In the genomic region with DNA sequence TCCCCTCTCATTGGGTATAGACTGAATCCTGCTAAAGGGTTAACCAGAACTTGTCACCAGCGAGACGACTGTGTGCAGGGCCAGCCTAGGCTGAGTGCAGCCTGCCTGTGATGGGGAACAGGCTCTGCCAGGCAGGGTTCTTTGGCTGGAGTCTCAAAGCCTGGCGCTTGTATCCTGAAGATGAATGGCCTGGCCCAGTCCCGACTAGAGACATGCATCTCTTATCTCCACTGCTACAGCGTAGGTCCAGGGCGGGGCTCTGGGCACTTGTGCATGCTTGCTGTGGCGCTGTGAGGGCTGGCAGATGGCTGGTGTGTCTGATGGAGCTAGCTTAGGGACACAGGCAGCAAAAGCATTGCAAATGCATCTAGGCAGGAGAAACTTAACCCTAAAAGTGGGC, we compare ENCODE assay signal across 12 cellular contexts. TPM values are rescaled to one million over a fixed set of nuclear protein-coding genes. Genes with fewer than 3 reads are reported as not detected.
DNase-seq lines count a peak whose midpoint lies in the region; ATAC-seq and TF ChIP-seq lines count a peak whose summit lies in the region.
"Had no signal": no experiment of that assay in that cellular context is flagged by ENCODE, and none has a peak within 500 bp of the region (broad histone marks: within the 10 kb centered on the region; RNA-seq: fewer than 3 reads in every experiment).

No MANE protein-coding gene starts in this region.

- no peak overlapping the region for H3K9ac ChIP-seq in colonic mucosa (ENCODE audit: low read depth in 2 of 2, low read length in 2 of 2)

- no peaks in the 10 kb centered on the region for H3K4me1 ChIP-seq in colonic mucosa
- no peaks in the 10 kb centered on the region for H3K4me1 ChIP-seq in mucosa of descending colon (ENCODE audit: low read depth)
- H3K4me1 ChIP-seq in CD8-positive, alpha-beta T cell (ENCODE audit: insufficient read depth, low read length): no peaks in the 10 kb centered on the region

- POLR2A ChIA-PET in CD8-positive, alpha-beta T cell (lab: Charles Lee): no interaction called here

- H3K36me3 ChIP-seq in colonic mucosa: no peaks in the 10 kb centered on the region
- no peaks in the 10 kb centered on the region for H3K36me3 ChIP-seq in mucosa of descending colon (ENCODE audit: low read depth)
- H3K36me3 ChIP-seq in CD8-positive, alpha-beta T cell (ENCODE audit: insufficient read depth, low read length): no peaks in the 10 kb centered on the region

- H3K27me3 Mint-ChIP-seq in CD8-positive, alpha-beta T cell (ENCODE audit: low read depth): no peaks in the 10 kb centered on the region

- intact Hi-C loops in colonic mucosa (cut with DNase I) (no loop called here), mucosa of descending colon (cut with DNase I, micrococcal nuclease) (no loop called here)
- intact Hi-C loops in CD8-positive, alpha-beta T cell (cut with DNase I, micrococcal nuclease): no loop called here

- no peaks in the 10 kb centered on the region for H3K36me3 Mint-ChIP-seq in CD8-positive, alpha-beta T cell
- H3K36me3 Mint-ChIP-seq: naive B cell had no signal

- H3K4me3 Mint-ChIP-seq in CD8-positive, alpha-beta T cell: no peak overlapping the region
- H3K4me3 Mint-ChIP-seq: activated T-cell treated with anti-CD3 and anti-CD28 coated beads, Interleukin-2, amount 50 U/mL, for 24 hours; naive B cell had no signal

- H3K27ac ChIP-seq in colonic mucosa: no peak overlapping the region
- no peak overlapping the region for H3K27ac ChIP-seq in CD8-positive, alpha-beta T cell (ENCODE audit: low read depth, low read length)

- no peaks in the 10 kb centered on the region for H3K9me3 Mint-ChIP-seq in CD8-positive, alpha-beta T cell
- H3K9me3 Mint-ChIP-seq: activated T-cell treated with anti-CD3 and anti-CD28 coated beads, Interleukin-2, amount 50 U/mL, for 24 hours; naive B cell had no signal

- CTCF ChIA-PET in CD8-positive, alpha-beta T cell (lab: Charles Lee): no interaction called here

- H3K4me3 ChIP-seq in colonic mucosa: no peak overlapping the region
- H3K4me3 ChIP-seq in mucosa of descending colon: no peak overlapping the region
- no peak overlapping the region for H3K4me3 ChIP-seq in CD8-positive, alpha-beta T cell (ENCODE audit: low read depth, low read length)

- no peak overlapping the region for H3K27ac Mint-ChIP-seq in CD8-positive, alpha-beta T cell
- H3K27ac Mint-ChIP-seq: activated T-cell treated with anti-CD3 and anti-CD28 coated beads, Interleukin-2, amount 50 U/mL, for 24 hours; naive B cell had no signal

- no peaks in the 10 kb centered on the region for H3K9me3 ChIP-seq in colonic mucosa
- H3K9me3 ChIP-seq in mucosa of descending colon: no peaks in the 10 kb centered on the region
- no peaks in the 10 kb centered on the region for H3K9me3 ChIP-seq in CD8-positive, alpha-beta T cell (ENCODE audit: low read length)

- H3K4me1 Mint-ChIP-seq in CD8-positive, alpha-beta T cell (ENCODE audit: low read depth): no peaks in the 10 kb centered on the region
- H3K4me1 Mint-ChIP-seq: naive B cell had no signal

- TF ChIP-seq CTCF in colonic mucosa (IDR thresholded peaks at IDR 0.05): no peak
- TF ChIP-seq CTCF in mucosa of descending colon (IDR thresholded peaks at IDR 0.05): no peak
- no peak for TF ChIP-seq CTCF in CD8-positive, alpha-beta T cell (IDR thresholded peaks at IDR 0.05)

- H3K27me3 ChIP-seq in colonic mucosa: no peaks in the 10 kb centered on the region
- no peaks in the 10 kb centered on the region for H3K27me3 ChIP-seq in CD8-positive, alpha-beta T cell (ENCODE audit: insufficient read depth, low read length)

- ATAC-seq in mucosa of descending colon (peak; percentile 79), GM21423 (IDR thresholded peaks at IDR 0.05; ENCODE audit: unreplicated experiment) (no peak), GM18868 (IDR thresholded peaks at IDR 0.05; ENCODE audit: unreplicated experiment) (no peak)
- ATAC-seq in CD8-positive, alpha-beta T cell: no peak

- peak; percentile 13 for DNase-seq in DMS 273 treated with DMSO at 0.1 percent for 48 hours (lab: John Stamatoyannopoulos, UW)
- DNase-seq in NCI-H510A (lab: John Stamatoyannopoulos, UW): peak; percentile 79
- peak; percentile 36 for DNase-seq in colonic mucosa
- DNase-seq in mucosa of descending colon: peak in 2 of 3 donors; percentile 39 to 54
- no peak for DNase-seq in activated CD4-positive, alpha-beta T cell treated with anti-CD3 and anti-CD28 coated beads, Interleukin-2, amount 50 U/mL, for 48 hours
- DNase-seq in CD8-positive, alpha-beta T cell: no peak
- DNase-seq: activated CD4-positive, CD25-positive, alpha-beta regulatory T cell; activated T-cell treated with anti-CD3 and anti-CD28 coated beads, Interleukin-2, amount 50 U/mL, for 24 hours; naive B cell had no signal

RNA-seq across cellular contexts. Expression of gene CHDH, which starts 50.1 kb away (rescaled TPM):
- total RNA-seq in colonic mucosa (10 to 100 TPM; 41.5 to 48.6 TPM), mucosa of descending colon (10 to 100 TPM; 16.5 to 24.1 (median 22.1) TPM)
- not detected for total RNA-seq in CD8-positive, alpha-beta T cell

RNA-seq across cellular contexts. Expression of gene IL17RB, which starts 50.2 kb away (rescaled TPM):
- total RNA-seq in colonic mucosa (10 to 100 TPM; 18.6 to 25.7 TPM), mucosa of descending colon (10 to 100 TPM; 10.3 to 13.4 (median 10.9) TPM)
- total RNA-seq in CD8-positive, alpha-beta T cell: not detected
- total RNA-seq: endothelial cell of umbilical vein had no signal

Comparison
In these comparisons a context has a peak if more than half of its experiments do, and no peak if none do; other contexts are left out.
1. DNase-seq: peak in DMS 273 treated with DMSO at 0.1 percent for 48 hours (single experiment), NCI-H510A (single experiment), colonic mucosa (single experiment) and mucosa of descending colon (2 of 3); none in activated CD4-positive, alpha-beta T cell treated with anti-CD3 and anti-CD28 coated beads, Interleukin-2, amount 50 U/mL, for 48 hours (0 of 2) and CD8-positive, alpha-beta T cell (0 of 7).
2. RNA of gene CHDH, which starts 50.1 kb away (total RNA-seq): 41.5 to 48.6 TPM in colonic mucosa and 16.5 to 24.1 TPM in mucosa of descending colon; not detected in CD8-positive, alpha-beta T cell; every median in the first group is over 10 times any median in the second.
3. RNA of gene IL17RB, which starts 50.2 kb away (total RNA-seq): 18.6 to 25.7 TPM in colonic mucosa and 10.3 to 13.4 TPM in mucosa of descending colon; not detected in CD8-positive, alpha-beta T cell; every median in the first group is over 10 times any median in the second.